Comparison of ENCODE assay signal across 1 cellular context in genomic region chrX:66162331-66162822, GRCh38.
TF ChIP-seq lines count a peak whose summit lies in the region.

No MANE protein-coding gene starts in this region.

TF ChIP-seq in K562, 482 proteins besides CTCF, POLR2A, EP300 and RAD21 (continued from another document and continues in another):
- TF ChIP-seq UBTF (IDR thresholded peaks at IDR 0.05; ENCODE audit: borderline replicate concordance in 1 of 2, low read depth in 2 of 2, low read length in 2 of 2), result peak in 1 of 2 experiments; percentile 63; a peak in 1 of 4 replicates
- peak in 1 of 2 experiments; percentile 60; a peak in 2 of 4 replicates for TF ChIP-seq ZNF639 (CRISPR knock-in tag; conservative IDR thresholded peaks at IDR 0.05 in 1 of 2, IDR thresholded peaks at IDR 0.05 in 1 of 2)
- peak; percentile 84 for TF ChIP-seq CBFA2T2 (conservative IDR thresholded peaks at IDR 0.05)
- TF ChIP-seq BHLHE40 (IDR thresholded peaks at IDR 0.05; ENCODE audit: low read length), result 0 out of 2 replicates have a peak, but pooled peaks have one; percentile 14
- TF ChIP-seq ZNF324 (CRISPR knock-in tag; IDR thresholded peaks at IDR 0.05), result no peak
- TF ChIP-seq VEZF1 (CRISPR knock-in tag; IDR thresholded peaks at IDR 0.05), result peak; percentile 54
- peak; percentile 43; the same call in 1 of the 2 replicates for TF ChIP-seq CREB1 (IDR thresholded peaks at IDR 0.05)
- no peak for TF ChIP-seq CREB1 (CRISPR knock-in tag; IDR thresholded peaks at IDR 0.05)
- TF ChIP-seq MTA3 (IDR thresholded peaks at IDR 0.05; ENCODE audit: borderline replicate concordance), result peak; percentile 67; the same call in 1 of the 2 replicates
- TF ChIP-seq MBD2 (IDR thresholded peaks at IDR 0.05; ENCODE audit: borderline replicate concordance, low read depth), result peak; percentile 74
- TF ChIP-seq ZEB2 (IDR thresholded peaks at IDR 0.05), result peak; percentile 86; the same call in 1 of the 2 replicates
- peak; percentile 58 for TF ChIP-seq ZNF766 (CRISPR knock-in tag; conservative IDR thresholded peaks at IDR 0.05)
- peak; percentile 74 for TF ChIP-seq TBP (optimal IDR thresholded peaks at IDR 0.05; ENCODE audit: low read depth, low read length)
- no peak for TF ChIP-seq HDAC6 (IDR thresholded peaks at IDR 0.05; ENCODE audit: low read depth, low read length)
- TF ChIP-seq CCAR2 (IDR thresholded peaks at IDR 0.05; ENCODE audit: low read depth, low read length), result no peak
- peak; percentile 62 for TF ChIP-seq MEIS2 (IDR thresholded peaks at IDR 0.05; ENCODE audit: partially characterized antibody)
- TF ChIP-seq HMG20A (CRISPR knock-in tag; conservative IDR thresholded peaks at IDR 0.05), result no peak
- peak; percentile 59; the same call in 1 of the 2 replicates for TF ChIP-seq FOXM1 (IDR thresholded peaks at IDR 0.05; ENCODE audit: low read depth)
- TF ChIP-seq FOXM1 (CRISPR knock-in tag; IDR thresholded peaks at IDR 0.05; ENCODE audit: low read depth), result no peak
- 0 out of 2 replicates have a peak, but pooled peaks have one; percentile 33 for TF ChIP-seq JUN (IDR thresholded peaks at IDR 0.05; ENCODE audit: borderline replicate concordance, low read depth, low read length)
- TF ChIP-seq JUN (CRISPR knock-in tag; IDR thresholded peaks at IDR 0.05; ENCODE audit: borderline replicate concordance), result no peak
- peak; percentile 90 for TF ChIP-seq TAL1 (IDR thresholded peaks at IDR 0.05)
- TF ChIP-seq KLF6 (CRISPR knock-in tag; IDR thresholded peaks at IDR 0.05; ENCODE audit: borderline replicate concordance), result 0 out of 2 replicates have a peak, but pooled peaks have one; percentile 36
- peak; percentile 96 for TF ChIP-seq TCF3 (CRISPR knock-in tag; IDR thresholded peaks at IDR 0.05)
- TF ChIP-seq NFE2 (IDR thresholded peaks at IDR 0.05; ENCODE audit: low read depth), result 0 out of 2 replicates have a peak, but pooled peaks have one; percentile 6
- TF ChIP-seq BCOR (IDR thresholded peaks at IDR 0.05), result 0 out of 2 replicates have a peak, but pooled peaks have one; percentile 16
- TF ChIP-seq NCOA1 (IDR thresholded peaks at IDR 0.05; ENCODE audit: low read depth), result peak; percentile 62; the same call in 1 of the 2 replicates
- TF ChIP-seq NBN (IDR thresholded peaks at IDR 0.05; ENCODE audit: low read depth), result peak; percentile 87; the same call in 1 of the 2 replicates
- TF ChIP-seq YY1 (IDR thresholded peaks at IDR 0.05; ENCODE audit: borderline replicate concordance in 1 of 3, control insufficient read depth in 1 of 3, extremely low read depth in 1 of 3, insufficient read depth in 3 of 3, insufficient read length in 1 of 3, insufficient replicate concordance in 2 of 3, low read depth in 1 of 3, low read length in 2 of 3), result peak in 2 of 3 experiments; percentile 34 to 74
- TF ChIP-seq MYC (IDR thresholded peaks at IDR 0.05; ENCODE audit: low read depth, low read length), result peak; percentile 58
- no peak for TF ChIP-seq MYC (CRISPR knock-in tag; IDR thresholded peaks at IDR 0.05; ENCODE audit: borderline replicate concordance, low read depth)
- TF ChIP-seq TCF7 (IDR thresholded peaks at IDR 0.05; ENCODE audit: borderline replicate concordance), result no peak
- peak; percentile 8; the same call in 1 of the 2 replicates for TF ChIP-seq CXXC5 (CRISPR knock-in tag; IDR thresholded peaks at IDR 0.05)
- peak; percentile 32; the same call in 1 of the 2 replicates for TF ChIP-seq ZKSCAN1 (IDR thresholded peaks at IDR 0.05; ENCODE audit: low read depth, low read length)
- TF ChIP-seq KDM1A (IDR thresholded peaks at IDR 0.05), result peak; percentile 84
- peak; percentile 59; the same call in 1 of the 2 replicates for TF ChIP-seq L3MBTL2 (IDR thresholded peaks at IDR 0.05)
- no peak for TF ChIP-seq NR2C2 (CRISPR knock-in tag; IDR thresholded peaks at IDR 0.05)
- TF ChIP-seq NR2C2 (tag; IDR thresholded peaks at IDR 0.05), result peak; percentile 22; the same call in 1 of the 2 replicates
- no peak for TF ChIP-seq NR2C1 (IDR thresholded peaks at IDR 0.05)
- TF ChIP-seq NR2C1 (tag; IDR thresholded peaks at IDR 0.05), result peak; percentile 28; the same call in 1 of the 2 replicates
- peak; percentile 49 to 76; a peak in 3 of 4 replicates for TF ChIP-seq TRIM24 (IDR thresholded peaks at IDR 0.05)
- TF ChIP-seq ELF1 (tag; IDR thresholded peaks at IDR 0.05), result peak; percentile 34; the same call in 1 of the 2 replicates
- TF ChIP-seq TAF1 (IDR thresholded peaks at IDR 0.05; ENCODE audit: control insufficient read depth, extremely low read depth, insufficient read depth, low read length, severe bottlenecking), result peak; percentile 71
- TF ChIP-seq ZNF431 (CRISPR knock-in tag; IDR thresholded peaks at IDR 0.05), result 0 out of 2 replicates have a peak, but pooled peaks have one; percentile 19
- peak; percentile 58 for TF ChIP-seq RBFOX2 (IDR thresholded peaks at IDR 0.05; ENCODE audit: low read depth, low read length)
- peak; percentile 66 for TF ChIP-seq HMGN3 (IDR thresholded peaks at IDR 0.05; ENCODE audit: borderline replicate concordance, extremely low read depth, insufficient read length, low read depth, low read length)
- peak; percentile 94 for TF ChIP-seq CBFA2T3 (IDR thresholded peaks at IDR 0.05)
- no peak for TF ChIP-seq U2AF2 (optimal IDR thresholded peaks at IDR 0.05; ENCODE audit: low read depth, low read length)
- TF ChIP-seq CREB3 (tag; conservative IDR thresholded peaks at IDR 0.05; ENCODE audit: low read depth), result no peak
- 0 out of 2 replicates have a peak, but pooled peaks have one; percentile 55 for TF ChIP-seq LEF1 (IDR thresholded peaks at IDR 0.05)
- no peak for TF ChIP-seq SIN3A (IDR thresholded peaks at IDR 0.05; ENCODE audit: borderline replicate concordance in 2 of 2, control insufficient read depth in 1 of 2, low read depth in 2 of 2, low read length in 2 of 2)
- no peak for TF ChIP-seq ZNF583 (CRISPR knock-in tag; IDR thresholded peaks at IDR 0.05)
- no peak for TF ChIP-seq ASH1L (IDR thresholded peaks at IDR 0.05; ENCODE audit: borderline replicate concordance, low read depth, partially characterized antibody)
- peak; percentile 36; the same call in 1 of the 2 replicates for TF ChIP-seq POLR2G (IDR thresholded peaks at IDR 0.05; ENCODE audit: low read depth, low read length)
- TF ChIP-seq EHMT2 (IDR thresholded peaks at IDR 0.05), result peak; percentile 92
- peak; percentile 83 for TF ChIP-seq STAT5A (IDR thresholded peaks at IDR 0.05; ENCODE audit: borderline replicate concordance, low read length)
- TF ChIP-seq ZNF740 (CRISPR knock-in tag; IDR thresholded peaks at IDR 0.05), result 0 out of 2 replicates have a peak, but pooled peaks have one; percentile 28
- TF ChIP-seq ZNF740 (tag; IDR thresholded peaks at IDR 0.05), result no peak
- TF ChIP-seq ESRRA (IDR thresholded peaks at IDR 0.05; ENCODE audit: borderline replicate concordance, low read depth), result 0 out of 2 replicates have a peak, but pooled peaks have one; percentile 18
- no peak for TF ChIP-seq ZNF175 (CRISPR knock-in tag; IDR thresholded peaks at IDR 0.05; ENCODE audit: low read depth)
- peak; percentile 25; the same call in 1 of the 2 replicates for TF ChIP-seq SMC3 (conservative IDR thresholded peaks at IDR 0.05; ENCODE audit: insufficient read depth, low read depth, low read length)
- TF ChIP-seq CREM (IDR thresholded peaks at IDR 0.05; ENCODE audit: low read depth), result peak; percentile 68
- peak; percentile 71; the same call in 1 of the 2 replicates for TF ChIP-seq HMBOX1 (IDR thresholded peaks at IDR 0.05)
- peak; percentile 79 for TF ChIP-seq PML (IDR thresholded peaks at IDR 0.05; ENCODE audit: low read length)
- 0 out of 4 replicates have a peak, but pooled peaks of 1 of the 2 experiments have one; percentile 42 for TF ChIP-seq TEAD1 (CRISPR knock-in tag; IDR thresholded peaks at IDR 0.05)
- peak; percentile 37; the same call in 1 of the 2 replicates for TF ChIP-seq MYNN (IDR thresholded peaks at IDR 0.05)
- TF ChIP-seq MYNN (CRISPR knock-in tag; IDR thresholded peaks at IDR 0.05), result no peak
- TF ChIP-seq ZMIZ1 (IDR thresholded peaks at IDR 0.05; ENCODE audit: low read depth in 2 of 2, low read length in 2 of 2), result peak in 1 of 2 experiments; percentile 73; a peak in 1 of 4 replicates
- peak; percentile 67; the same call in 1 of the 2 replicates for TF ChIP-seq RNF2 (IDR thresholded peaks at IDR 0.05)
- TF ChIP-seq ELF4 (CRISPR knock-in tag; IDR thresholded peaks at IDR 0.05), result peak; percentile 61; the same call in 1 of the 2 replicates
